Comparison of ENCODE assay signal across 8 cellular contexts in genomic region chr1:42765832-42766722, GRCh38. TPM values are rescaled to one million over a fixed set of nuclear protein-coding genes. Genes with fewer than 3 reads are reported as not detected.
A peak's percentile ranks its signal among the peaks of the same experiment; 100 is the strongest.
DNase-seq lines count a peak whose midpoint lies in the region; ATAC-seq, FAIRE-seq and TF ChIP-seq lines count a peak whose summit lies in the region.

No MANE protein-coding gene starts in this region.

- FAIRE-seq in GM12891 (lab: Jason Lieb, UNC) = peak; percentile 72

- peaks cover 17% of the 10 kb centered on the region for H3K4me1 ChIP-seq in A673 (ENCODE audit: insufficient read depth, low read length, poor library complexity, severe bottlenecking)
- H3K4me1 ChIP-seq in effector memory CD4-positive, alpha-beta T cell (ENCODE audit: control insufficient read depth, insufficient read depth, low read length, poor library complexity, severe bottlenecking) = peaks cover 19% of the 10 kb centered on the region

- POLR2A ChIA-PET in A673 (lab: Charles Lee; ENCODE audit: low non-redundant PET) = interaction anchor here (0.6 to 1.2 kb wide), 3 partner anchors 9 to 159 kb away, joined by 3 to 12 read pairs (median 4); no protein-coding TSS in a partner anchor

- peak; percentile 21 for ATAC-seq in HG02938 (IDR thresholded peaks at IDR 0.05; ENCODE audit: unreplicated experiment)
- ATAC-seq in stimulated activated effector memory CD8-positive, alpha-beta T cell treated with anti-CD3 and anti-CD28 coated beads, Interleukin-12 subunit alpha, Interleukin-12 subunit beta, amount 100 ng/mL, for 72 hours = peak; percentile 59

- no TSS peak for BruUV-seq in A673 (replicated peaks; lab: Mats Ljungman, UMichigan)

- intact Hi-C loops in A673 (cut with micrococcal nuclease; ENCODE audit: unreplicated experiment) = no loop called here

- peaks cover 11% of the 10 kb centered on the region for H3K36me3 ChIP-seq in A673 (ENCODE audit: insufficient read depth, low read length, poor library complexity, severe bottlenecking)
- no peaks in the 10 kb centered on the region for H3K36me3 ChIP-seq in effector memory CD4-positive, alpha-beta T cell (ENCODE audit: control insufficient read depth, insufficient read depth, low read length)

- H3K36me3 Mint-ChIP-seq in mesothelial cell of epicardium = peaks cover 7% of the 10 kb centered on the region
- H3K36me3 Mint-ChIP-seq in stimulated activated effector memory CD8-positive, alpha-beta T cell treated with anti-CD3 and anti-CD28 coated beads, Interleukin-12 subunit alpha, Interleukin-12 subunit beta, amount 100 ng/mL, for 72 hours = peaks cover 52% of the 10 kb centered on the region

- H3K27ac ChIP-seq in A673 (ENCODE audit: low read depth, low read length, poor library complexity, severe bottlenecking) (peak overlapping the region; percentile 89), VCaP (peak overlapping the region; percentile 82)
- H3K27ac ChIP-seq in effector memory CD4-positive, alpha-beta T cell (ENCODE audit: insufficient read depth, low read length, poor library complexity, severe bottlenecking) = peak overlapping the region; percentile 88

- H3K9me3 ChIP-seq in A673 (ENCODE audit: low read depth, low read length, poor library complexity, severe bottlenecking) = no peaks in the 10 kb centered on the region
- H3K9me3 ChIP-seq in effector memory CD4-positive, alpha-beta T cell (ENCODE audit: control insufficient read depth, low read length) = no peaks in the 10 kb centered on the region

- H3K4me3 ChIP-seq in A673 (ENCODE audit: low read depth, low read length, poor library complexity, severe bottlenecking) = peak overlapping the region; percentile 83
- peak overlapping the region; percentile 98 for H3K4me3 ChIP-seq in effector memory CD4-positive, alpha-beta T cell (ENCODE audit: insufficient read depth, low read depth, low read length, poor library complexity, severe bottlenecking)

- H3K27me3 ChIP-seq in A673 (replicated peaks; ENCODE audit: insufficient read depth, low read depth, low read length, poor library complexity) = no peaks in the 10 kb centered on the region
- H3K27me3 ChIP-seq in effector memory CD4-positive, alpha-beta T cell (replicated peaks; ENCODE audit: control insufficient read depth, insufficient read depth, low read length, poor library complexity, severe bottlenecking) = no peaks in the 10 kb centered on the region

- TF ChIP-seq CTCF in A673 (conservative IDR thresholded peaks at IDR 0.05; ENCODE audit: low read depth, low read length) (peak; percentile 69), VCaP (conservative IDR thresholded peaks at IDR 0.05) (peak; percentile 68), mesothelial cell of epicardium (IDR thresholded peaks at IDR 0.05; ENCODE audit: unreplicated experiment) (peak; percentile 35)

- H3K4me3 Mint-ChIP-seq in mesothelial cell of epicardium = no peak overlapping the region
- H3K4me3 Mint-ChIP-seq in stimulated activated effector memory CD8-positive, alpha-beta T cell treated with anti-CD3 and anti-CD28 coated beads, Interleukin-12 subunit alpha, Interleukin-12 subunit beta, amount 100 ng/mL, for 72 hours = no peak overlapping the region

- H3K27ac Mint-ChIP-seq in mesothelial cell of epicardium = no peak overlapping the region
- no peak overlapping the region for H3K27ac Mint-ChIP-seq in stimulated activated effector memory CD8-positive, alpha-beta T cell treated with anti-CD3 and anti-CD28 coated beads, Interleukin-12 subunit alpha, Interleukin-12 subunit beta, amount 100 ng/mL, for 72 hours

- H3K27me3 Mint-ChIP-seq in mesothelial cell of epicardium (ENCODE audit: low read depth) = no peaks in the 10 kb centered on the region

- peak; percentile 87 for DNase-seq in A673 (ENCODE audit: low spot score)
- no peak for DNase-seq in GM12891 (ENCODE audit: insufficient read length, low spot score)
- peak; percentile 33 for DNase-seq in NCI-H1694 treated with DMSO at 0.1 percent for 48 hours (lab: John Stamatoyannopoulos, UW)
- no peak for DNase-seq in effector memory CD4-positive, alpha-beta T cell
- peak in 1 of 2 experiments; percentile 58 for DNase-seq in mesothelial cell of epicardium (ENCODE audit: low spot score in 2 of 2, unreplicated experiment in 2 of 2)
- peak in 1 of 2 donors; percentile 59 for DNase-seq in stimulated activated effector memory CD8-positive, alpha-beta T cell treated with anti-CD3 and anti-CD28 coated beads, Interleukin-12 subunit alpha, Interleukin-12 subunit beta, amount 100 ng/mL, for 72 hours (ENCODE audit: low spot score in 2 of 2)

- CTCF ChIA-PET in A673 (lab: Charles Lee) = interaction anchor here (0.6 to 2.2 kb wide), 14 partner anchors 14 to 327 kb away, joined by 3 to 13 read pairs (median 8); partner anchors contain the start of gene PPIH

- H3K4me1 Mint-ChIP-seq in mesothelial cell of epicardium = peaks cover 13% of the 10 kb centered on the region
- peaks cover 22% of the 10 kb centered on the region for H3K4me1 Mint-ChIP-seq in stimulated activated effector memory CD8-positive, alpha-beta T cell treated with anti-CD3 and anti-CD28 coated beads, Interleukin-12 subunit alpha, Interleukin-12 subunit beta, amount 100 ng/mL, for 72 hours

- TF ChIP-seq POLR2A in GM12891 (IDR thresholded peaks at IDR 0.05; ENCODE audit: low read depth, low read length) = no peak

- no peaks in the 10 kb centered on the region for H3K9me3 Mint-ChIP-seq in mesothelial cell of epicardium
- H3K9me3 Mint-ChIP-seq in stimulated activated effector memory CD8-positive, alpha-beta T cell treated with anti-CD3 and anti-CD28 coated beads, Interleukin-12 subunit alpha, Interleukin-12 subunit beta, amount 100 ng/mL, for 72 hours = no peaks in the 10 kb centered on the region

TF ChIP-seq in GM12891, 5 proteins besides CTCF, POLR2A, EP300 and RAD21:
- TF ChIP-seq TAF1 (IDR thresholded peaks at IDR 0.05; ENCODE audit: low read depth, low read length) = no peak

RNA-seq across cellular contexts. Expression of gene P3H1, which starts 0.8 kb away (rescaled TPM):
- total RNA-seq in A673 (2021) (57.8 and 64.9 TPM in 2 replicates), mesothelial cell of epicardium (104 to 123 TPM (median 105 TPM) in 3 replicates)
- polyA plus RNA-seq in GM12891 (2012; ENCODE audit: low read depth, missing spikeins) = 16.2 TPM

RNA-seq across cellular contexts. Expression of gene C1orf50, which starts 1.0 kb away (rescaled TPM):
- 13.1 and 14.7 TPM in 2 replicates for total RNA-seq in A673 (2021)
- polyA plus RNA-seq in GM12891 (2012; ENCODE audit: low read depth, missing spikeins) = 3.5 TPM
- total RNA-seq in mesothelial cell of epicardium = 6.5 to 10.4 TPM (median 7.4 TPM) in 3 replicates

RNA-seq across cellular contexts. Expression of gene TMEM269, which starts 18.7 kb away (rescaled TPM):
- 1.2 and 1.7 TPM in 2 replicates for total RNA-seq in A673 (2021)
- 0.05 TPM for polyA plus RNA-seq in GM12891 (2012; ENCODE audit: low read depth, missing spikeins)
- total RNA-seq in mesothelial cell of epicardium = 0.54 to 0.98 TPM (median 0.91 TPM) in 3 replicates

RNA-seq across cellular contexts. Expression of gene CLDN19, which starts 26.0 kb away (rescaled TPM):
- not detected in 2 replicates for total RNA-seq in A673 (2021)
- polyA plus RNA-seq in GM12891 (2012; ENCODE audit: low read depth, missing spikeins) = not detected
- total RNA-seq in mesothelial cell of epicardium = 1.6 to 1.7 TPM (median 1.6 TPM) in 3 replicates

RNA-seq across cellular contexts. Expression of gene ERMAP, which starts 50.8 kb away (rescaled TPM):
- total RNA-seq in A673 (2021) = 3.0 and 3.5 TPM in 2 replicates
- 2.7 TPM for polyA plus RNA-seq in GM12891 (2012; ENCODE audit: low read depth, missing spikeins)
- total RNA-seq in mesothelial cell of epicardium = 14.7 to 17.2 TPM (median 15.4 TPM) in 3 replicates

Comparison
In these comparisons a context has a peak if more than half of its experiments do, and no peak if none do; other contexts are left out.
1. DNase-seq: peak in A673 (single experiment) and NCI-H1694 treated with DMSO at 0.1 percent for 48 hours (single experiment); none in GM12891 (single experiment) and effector memory CD4-positive, alpha-beta T cell (0 of 3).
2. Peak in every context shown above with its lines, with median percentiles within 50 percentile points of each other: H3K27ac ChIP-seq and CTCF ChIP-seq.